ENCODE assay signal across 10 cellular contexts in the genomic region with DNA sequence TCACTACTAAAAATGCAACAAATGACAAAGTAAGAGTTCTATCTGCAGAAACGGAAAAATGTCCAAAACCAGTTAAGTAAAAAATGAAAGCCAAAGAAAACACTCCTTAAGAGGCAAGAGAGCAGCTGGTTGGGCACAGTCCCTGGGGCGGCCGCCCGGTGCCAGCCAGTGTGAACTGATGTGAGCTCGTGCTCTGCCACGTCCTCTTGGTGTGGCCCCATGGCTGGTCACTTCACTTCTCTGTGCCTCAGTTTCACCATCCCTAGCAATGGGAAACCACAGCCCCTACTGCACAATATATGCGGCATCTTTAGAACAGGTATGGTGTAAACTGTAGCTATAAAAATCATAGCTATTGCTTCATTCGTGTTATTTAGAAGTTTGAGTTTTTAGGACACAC. TPM values are rescaled to one million over a fixed set of nuclear protein-coding genes. Genes with fewer than 3 reads are reported as not detected.
A peak's percentile ranks its signal among the peaks of the same experiment; 100 is the strongest.
DNase-seq lines count a peak whose midpoint lies in the region; ATAC-seq and TF ChIP-seq lines count a peak whose summit lies in the region.
"Had no signal": no experiment of that assay in that cellular context is flagged by ENCODE, and none has a peak within 500 bp of the region (broad histone marks: within the 10 kb centered on the region; RNA-seq: fewer than 3 reads in every experiment).

No MANE protein-coding gene starts in this region.

- H3K36me3 Mint-ChIP-seq in activated naive CD8-positive, alpha-beta T cell, result peaks cover 22% of the 10 kb centered on the region

- no peaks in the 10 kb centered on the region for H3K9me3 Mint-ChIP-seq in activated naive CD8-positive, alpha-beta T cell (ENCODE audit: low read depth)

- H3K27ac ChIP-seq in mucosa of rectum (ENCODE audit: low read depth in 2 of 2, low read length in 2 of 2), result peak overlapping the region; percentile 34 to 67
- peak overlapping the region; percentile 73 for H3K27ac ChIP-seq in vagina

- TF ChIP-seq CTCF in vagina (IDR thresholded peaks at IDR 0.05), result no peak

- peaks cover 58% of the 10 kb centered on the region for H3K4me1 Mint-ChIP-seq in activated naive CD8-positive, alpha-beta T cell (ENCODE audit: low read depth)

- intact Hi-C loops in Right ventricle myocardium superior (cut with DNase I) (no loop called here), cardiac septum (cut with DNase I) (no loop called here), vagina (cut with DNase I) (no loop called here)

- peak; percentile 50 for DNase-seq in Right ventricle myocardium superior
- no peak for DNase-seq in cardiac septum (ENCODE audit: low spot score)
- no peak for DNase-seq in vagina (ENCODE audit: extremely low spot score in 2 of 2)
- DNase-seq in NCI-H1417 (lab: John Stamatoyannopoulos, UW), result no peak
- DNase-seq in activated effector memory CD4-positive, alpha-beta T cell treated with Interleukin-2 at 50 U/mL for 16 hours, result no peak
- DNase-seq in stimulated activated CD4-positive, alpha-beta T cell treated with anti-CD3 and anti-CD28 coated beads, Interleukin-2, amount 100 ng/mL, for 24 hours, result no peak
- DNase-seq: NCI-H187; NK-92 treated with Interleukin-12 subunit alpha and Interleukin-12 subunit beta, amount 100 ng/mL, for 24 hours had no signal

- no peak for TF ChIP-seq POLR2A in vagina (IDR thresholded peaks at IDR 0.05)

- no peak overlapping the region for H3K4me3 ChIP-seq in mucosa of rectum (ENCODE audit: low read length in 2 of 2)
- H3K4me3 ChIP-seq in vagina, result no peak overlapping the region

- H3K9me3 ChIP-seq in mucosa of rectum (ENCODE audit: control insufficient read depth in 2 of 2, low read length in 2 of 2) (no peaks in the 10 kb centered on the region), vagina (no peaks in the 10 kb centered on the region)

- H3K27me3 Mint-ChIP-seq in activated naive CD8-positive, alpha-beta T cell, result no peaks in the 10 kb centered on the region

- peak overlapping the region; percentile 79 for H3K4me3 Mint-ChIP-seq in activated naive CD8-positive, alpha-beta T cell

- peak overlapping the region; percentile 94 for H3K27ac Mint-ChIP-seq in activated naive CD8-positive, alpha-beta T cell

- H3K36me3 ChIP-seq in mucosa of rectum (ENCODE audit: control insufficient read depth in 2 of 2, insufficient read depth in 2 of 2, low read length in 2 of 2), result peaks cover 64 to 84% of the 10 kb centered on the region in 2 donors
- peaks cover 0 to 92% of the 10 kb centered on the region in 2 donors for H3K36me3 ChIP-seq in vagina

- no peak for ATAC-seq in Right ventricle myocardium superior (ENCODE audit: poor library complexity)

- H3K4me1 ChIP-seq in mucosa of rectum (ENCODE audit: control insufficient read depth in 2 of 2, insufficient read depth in 2 of 2, low read length in 2 of 2) (peaks cover 2 to 4% of the 10 kb centered on the region in 2 donors), vagina (no peaks in the 10 kb centered on the region)

- no peaks in the 10 kb centered on the region for H3K27me3 ChIP-seq in mucosa of rectum (ENCODE audit: control insufficient read depth in 2 of 2, insufficient read depth in 2 of 2, low read length in 2 of 2)
- no peaks in the 10 kb centered on the region for H3K27me3 ChIP-seq in vagina

- no peak overlapping the region for H3K9ac ChIP-seq in mucosa of rectum (ENCODE audit: low read depth in 1 of 2, low read length in 2 of 2)

RNA-seq across cellular contexts. Expression of gene USP36, which starts 21.2 kb away (rescaled TPM):
- 17.8 TPM for total RNA-seq in Right ventricle myocardium superior
- total RNA-seq in cardiac septum, result 19.5 TPM
- 71.2 TPM for total RNA-seq in vagina

RNA-seq across cellular contexts. Expression of gene CYTH1, which starts 37.3 kb away (rescaled TPM):
- total RNA-seq in Right ventricle myocardium superior (32.3 TPM), cardiac septum (29.4 TPM), vagina (62.9 TPM)
